In genomic region chr6:143607959-143608358, GRCh38 we compare ENCODE assay signal across 1 cellular context.
TF ChIP-seq lines count a peak whose summit lies in the region.

No MANE protein-coding gene starts in this region.

TF ChIP-seq in H1, 55 proteins besides CTCF, POLR2A, EP300 and RAD21 (continued from another document):
- TF ChIP-seq ATF3 (IDR thresholded peaks at IDR 0.05; ENCODE audit: insufficient read depth, low read depth, low read length) (no peak), RNF2 (IDR thresholded peaks at IDR 0.05; ENCODE audit: borderline replicate concordance, low read depth, low read length, missing control alignments, poor library complexity, severe bottlenecking) (no peak), SUZ12 (IDR thresholded peaks at IDR 0.05; ENCODE audit: low read length) (no peak)
